Comparison of ENCODE assay signal across 10 cellular contexts in genomic region chr1:55209247-55209646, GRCh38. TPM values are rescaled to one million over a fixed set of nuclear protein-coding genes. Genes with fewer than 3 reads are reported as not detected.
A peak's percentile ranks its signal among the peaks of the same experiment; 100 is the strongest.
DNase-seq lines count a peak whose midpoint lies in the region; ATAC-seq and TF ChIP-seq lines count a peak whose summit lies in the region.
"Had no signal": no experiment of that assay in that cellular context is flagged by ENCODE, and none has a peak within 500 bp of the region (broad histone marks: within the 10 kb centered on the region; RNA-seq: fewer than 3 reads in every experiment).

No MANE protein-coding gene starts in this region.

- H3K9me3 ChIP-seq in BLaER1 treated with 17β-estradiol and CSF1 and Interleukin-3, amounts not matched to agents 10 nM and 100 nM (replicated peaks in 1 of 11): no peaks in the 10 kb centered on the region
- H3K9me3 ChIP-seq in endodermal cell (ENCODE audit: control insufficient read depth, low read length): no peaks in the 10 kb centered on the region

- peak overlapping the region in 7 of 11 experiments; percentile 2 to 63 (median 31); a peak in 11 of 22 replicates for H3K4me2 ChIP-seq in BLaER1 treated with 17β-estradiol and CSF1 and Interleukin-3, amounts not matched to agents 10 nM and 100 nM

- in situ Hi-C loops in GM13976 (cut with MboI; ENCODE audit: low sequenced_read_pairs, unreplicated experiment): no loop called here

- BruUV-seq in MCF 10A (replicated peaks; lab: Mats Ljungman, UMichigan): no TSS peak

- H3K4me1 Mint-ChIP-seq in endodermal cell: peaks cover 66% of the 10 kb centered on the region
- H3K4me1 Mint-ChIP-seq in MCF 10A (ENCODE audit: insufficient read depth, unreplicated experiment): peaks cover 47% of the 10 kb centered on the region

- WGBS in endodermal cell (ENCODE audit: insufficient coverage in 1 of 2, insufficient read length in 1 of 2), 2 experiments: 72% methylated on average over 2 of the region's 2 CpGs; no CpG with 5 or more reads in 1 of the 2 experiments

- peak; percentile 40 for DNase-seq in GM13976 (ENCODE audit: low spot score)
- DNase-seq in NCI-H82 treated with DMSO at 0.1 percent for 48 hours (lab: John Stamatoyannopoulos, UW; ENCODE audit: unreplicated experiment): peak; percentile 62
- DNase-seq in endodermal cell: no peak
- no peak for DNase-seq in MCF 10A (ENCODE audit: unreplicated experiment)
- DNase-seq in left cardiac atrium: no peak
- no peak for DNase-seq in foreskin melanocyte
- no peak for DNase-seq in stimulated activated CD4-positive, alpha-beta T cell treated with anti-CD3 and anti-CD28 coated beads, Interleukin-2, amount 100 ng/mL, for 48 hours
- DNase-seq: trophoblast cell had no signal

- H3K9ac ChIP-seq in BLaER1 treated with 17β-estradiol and CSF1 and Interleukin-3, amounts not matched to agents 10 nM and 100 nM: peak overlapping the region in 1 of 11 experiments; percentile 24; a peak in 1 of 22 replicates
- no peak overlapping the region for H3K9ac ChIP-seq in endodermal cell (ENCODE audit: extremely low read depth, low read length, poor library complexity, severe bottlenecking)

- intact Hi-C loops in MCF 10A (cut with micrococcal nuclease): no loop called here
- intact Hi-C loops in left cardiac atrium (cut with DNase I): no loop called here

- peaks cover 27 to 99% (median 92%) of the 10 kb centered on the region in 11 experiments; a peak in 18 of 22 replicates for H4K20me1 ChIP-seq in BLaER1 treated with 17β-estradiol and CSF1 and Interleukin-3, amounts not matched to agents 10 nM and 100 nM

- peaks cover 37 to 75% (median 46%) of the 10 kb centered on the region in 10 experiments for H3K4me1 ChIP-seq in BLaER1 treated with 17β-estradiol and CSF1 and Interleukin-3, amounts not matched to agents 10 nM and 100 nM
- H3K4me1 ChIP-seq in endodermal cell (ENCODE audit: control insufficient read depth, insufficient read depth, low read length): peaks cover 25% of the 10 kb centered on the region

- CTCF ChIA-PET in MCF 10A (lab: Yijun Ruan, JAX): interaction anchor here (0.7 to 2.8 kb wide), 4 partner anchors 34 to 68 kb away, joined by 3 to 10 read pairs (median 4); no protein-coding TSS in a partner anchor

- TF ChIP-seq CTCF in GM13976 (IDR thresholded peaks at IDR 0.05; ENCODE audit: borderline replicate concordance, control extremely low read depth, extremely low read depth, insufficient read depth, missing control alignments) (no peak), endodermal cell (conservative IDR thresholded peaks at IDR 0.05) (peak; percentile 45), MCF 10A (IDR thresholded peaks at IDR 0.05; ENCODE audit: unreplicated experiment) (no peak)

- no peak overlapping the region for H3K27ac Mint-ChIP-seq in endodermal cell
- no peak overlapping the region for H3K27ac Mint-ChIP-seq in MCF 10A (ENCODE audit: low read depth, unreplicated experiment)

- H3K36me3 Mint-ChIP-seq in endodermal cell (ENCODE audit: low read depth) (peaks cover 8% of the 10 kb centered on the region), MCF 10A (ENCODE audit: insufficient read depth, unreplicated experiment) (peaks cover 11% of the 10 kb centered on the region)

- H3K27me3 Mint-ChIP-seq in endodermal cell (ENCODE audit: insufficient read depth): no peaks in the 10 kb centered on the region
- no peaks in the 10 kb centered on the region for H3K27me3 Mint-ChIP-seq in MCF 10A (ENCODE audit: insufficient read depth, unreplicated experiment)

- POLR2A ChIA-PET in MCF 10A (lab: Yijun Ruan, JAX): interaction anchor here (1.1 to 1.8 kb wide), 2 partner anchors 14 to 27 kb away, joined by 3 to 5 read pairs; no protein-coding TSS in a partner anchor

- peaks cover 3 to 28% (median 18%) of the 10 kb centered on the region in 11 experiments; a peak in 14 of 22 replicates for H3K36me3 ChIP-seq in BLaER1 treated with 17β-estradiol and CSF1 and Interleukin-3, amounts not matched to agents 10 nM and 100 nM
- peaks cover 13% of the 10 kb centered on the region for H3K36me3 ChIP-seq in endodermal cell (ENCODE audit: control insufficient read depth, insufficient read depth, low read length)

- no peaks in the 10 kb centered on the region for H3K27me3 ChIP-seq in BLaER1 treated with 17β-estradiol and CSF1 and Interleukin-3, amounts not matched to agents 10 nM and 100 nM
- no peaks in the 10 kb centered on the region for H3K27me3 ChIP-seq in endodermal cell (ENCODE audit: control insufficient read depth, insufficient read depth, low read length, poor library complexity, severe bottlenecking)

- no peak for ATAC-seq in left cardiac atrium

- H3K27ac ChIP-seq in BLaER1 treated with 17β-estradiol and CSF1 and Interleukin-3, amounts not matched to agents 10 nM and 100 nM: no peak overlapping the region
- no peak overlapping the region for H3K27ac ChIP-seq in endodermal cell (ENCODE audit: low read depth, low read length)

- H3K4me3 Mint-ChIP-seq in endodermal cell: no peak overlapping the region
- no peak overlapping the region for H3K4me3 Mint-ChIP-seq in MCF 10A (ENCODE audit: unreplicated experiment)

- H3K4me3 ChIP-seq in BLaER1 treated with 17β-estradiol and CSF1 and Interleukin-3, amounts not matched to agents 10 nM and 100 nM: no peak overlapping the region
- H3K4me3 ChIP-seq in endodermal cell (ENCODE audit: low read length): peak overlapping the region; percentile 8
- H3K4me3 ChIP-seq: lung had no signal

- H3K9me3 Mint-ChIP-seq in endodermal cell: no peaks in the 10 kb centered on the region
- no peaks in the 10 kb centered on the region for H3K9me3 Mint-ChIP-seq in MCF 10A (ENCODE audit: unreplicated experiment)

RNA-seq across cellular contexts. Expression of gene USP24, which starts 5.9 kb away (rescaled TPM):
- total RNA-seq in endodermal cell: 10 to 100 TPM; 68.2 to 71.5 TPM
- 24.7 TPM for polyA plus RNA-seq in endodermal cell (2013, experiment 1 of 2)
- 24.5 TPM for polyA plus RNA-seq in endodermal cell (2013, experiment 2 of 2)
- 38.0 and 45.7 TPM in 2 replicates for total RNA-seq in MCF 10A (2022)
- 10 to 100 TPM; 31.8 to 33.6 TPM for total RNA-seq in left cardiac atrium

Comparison
In these comparisons a context has a peak if more than half of its experiments do, and no peak if none do; other contexts are left out.
1. DNase-seq: peak in GM13976 (single experiment) and NCI-H82 treated with DMSO at 0.1 percent for 48 hours (single experiment); none in endodermal cell (single experiment), MCF 10A (single experiment), left cardiac atrium (single experiment), foreskin melanocyte (single experiment) and stimulated activated CD4-positive, alpha-beta T cell treated with anti-CD3 and anti-CD28 coated beads, Interleukin-2, amount 100 ng/mL, for 48 hours (0 of 2).